Comparison of ENCODE assay signal across 10 cellular contexts in genomic region chr1:153353226-153353947, GRCh38. TPM values are rescaled to one million over a fixed set of nuclear protein-coding genes. Genes with fewer than 3 reads are reported as not detected.
A peak's percentile ranks its signal among the peaks of the same experiment; 100 is the strongest.
DNase-seq lines count a peak whose midpoint lies in the region; FAIRE-seq and TF ChIP-seq lines count a peak whose summit lies in the region.
"Had no signal": no experiment of that assay in that cellular context is flagged by ENCODE, and none has a peak within 500 bp of the region (broad histone marks: within the 10 kb centered on the region; RNA-seq: fewer than 3 reads in every experiment).

No MANE protein-coding gene starts in this region.

- H3K9me3 ChIP-seq in astrocyte (ENCODE audit: insufficient read depth, low read depth, low read length) (no peaks in the 10 kb centered on the region), mesenchymal stem cell (ENCODE audit: control insufficient read depth, low read length) (no peaks in the 10 kb centered on the region)
- H3K9me3 ChIP-seq: stomach had no signal

- DNase-seq in Daoy (ENCODE audit: low read depth), result peak; percentile 33
- peak; percentile 48 for DNase-seq in HTR-8/SVneo (ENCODE audit: insufficient read length, low spot score)
- peak; percentile 2 for DNase-seq in astrocyte (ENCODE audit: low read depth)
- peak; percentile 11 for DNase-seq in mesenchymal stem cell
- no peak for DNase-seq in NCI-H1436 (lab: John Stamatoyannopoulos, UW)
- no peak for DNase-seq in occipital lobe (lab: John Stamatoyannopoulos, UW)
- no peak for DNase-seq in activated T-cell treated with anti-CD3 and anti-CD28 coated beads, Interleukin-2, amount 50 U/mL, for 24 hours
- DNase-seq: stomach, T-helper 1 cell had no signal

- no peaks in the 10 kb centered on the region for H4K20me1 ChIP-seq in astrocyte (ENCODE audit: insufficient read depth, low read length)

- H3K4me1 ChIP-seq in astrocyte (ENCODE audit: insufficient read depth, low read length) (no peaks in the 10 kb centered on the region), mesenchymal stem cell (ENCODE audit: control insufficient read depth, insufficient read depth, low read depth, low read length) (no peaks in the 10 kb centered on the region)
- H3K4me1 ChIP-seq: parathyroid adenoma, stomach had no signal

- H3K14ac ChIP-seq in mesenchymal stem cell (ENCODE audit: low read length in 2 of 2), result no peak overlapping the region

- no peak overlapping the region for H3K4me3 Mint-ChIP-seq in astrocyte (ENCODE audit: unreplicated experiment)
- H3K4me3 Mint-ChIP-seq in activated T-cell treated with anti-CD3 and anti-CD28 coated beads, Interleukin-2, amount 50 U/mL, for 24 hours, result no peak overlapping the region

- no peak overlapping the region for H2AFZ ChIP-seq in astrocyte (ENCODE audit: low read depth, low read length)
- H2AFZ ChIP-seq in mesenchymal stem cell (ENCODE audit: low read depth, low read length), result no peak overlapping the region
- H2AFZ ChIP-seq: parathyroid adenoma had no signal

- H3K79me2 ChIP-seq in astrocyte (ENCODE audit: insufficient read depth, low read length), result no peaks in the 10 kb centered on the region
- H3K79me2 ChIP-seq: parathyroid adenoma had no signal

- no peak overlapping the region for H3K4me2 ChIP-seq in astrocyte (ENCODE audit: low read length)
- H3K4me2 ChIP-seq in mesenchymal stem cell (ENCODE audit: low read length, poor library complexity, severe bottlenecking), result no peak overlapping the region

- H3K27ac ChIP-seq in astrocyte (ENCODE audit: low read depth, low read length) (no peak overlapping the region), mesenchymal stem cell (ENCODE audit: low read length, poor library complexity, severe bottlenecking) (no peak overlapping the region)
- H3K27ac ChIP-seq: parathyroid adenoma, stomach had no signal

- H3K27me3 ChIP-seq in astrocyte (ENCODE audit: insufficient read depth, low read length) (peaks cover 7% of the 10 kb centered on the region), mesenchymal stem cell (ENCODE audit: control insufficient read depth in 1 of 2, insufficient read depth in 1 of 2, low read length in 2 of 2) (peaks cover 8 to 84% of the 10 kb centered on the region in 2 experiments)

- peaks cover 1% of the 10 kb centered on the region for H3K36me3 Mint-ChIP-seq in astrocyte (ENCODE audit: low read depth, unreplicated experiment)
- no peaks in the 10 kb centered on the region for H3K36me3 Mint-ChIP-seq in activated T-cell treated with anti-CD3 and anti-CD28 coated beads, Interleukin-2, amount 50 U/mL, for 24 hours (ENCODE audit: low read depth)

- no peak overlapping the region for H2BK15ac ChIP-seq in mesenchymal stem cell (ENCODE audit: low read depth, poor library complexity, severe bottlenecking)

- H2AK5ac ChIP-seq in mesenchymal stem cell (ENCODE audit: low read length, severe bottlenecking), result no peak overlapping the region

- H4K91ac ChIP-seq in mesenchymal stem cell (ENCODE audit: low read length), result no peak overlapping the region

- 72% methylated on average over 7 of the region's 7 CpGs for WGBS in mesenchymal stem cell

- H3K36me3 ChIP-seq in astrocyte (ENCODE audit: insufficient read depth, low read length) (no peaks in the 10 kb centered on the region), mesenchymal stem cell (ENCODE audit: control insufficient read depth in 1 of 2, insufficient read depth in 2 of 2, low read depth in 1 of 2, low read length in 2 of 2) (no peaks in the 10 kb centered on the region)
- H3K36me3 ChIP-seq: stomach had no signal

- H3K9ac ChIP-seq in astrocyte (ENCODE audit: low read length), result no peak overlapping the region
- H3K9ac ChIP-seq in mesenchymal stem cell (ENCODE audit: low read length), result no peak overlapping the region
- H3K9ac ChIP-seq: parathyroid adenoma had no signal

- H3K27ac Mint-ChIP-seq in astrocyte (ENCODE audit: unreplicated experiment), result no peak overlapping the region
- H3K27ac Mint-ChIP-seq in activated T-cell treated with anti-CD3 and anti-CD28 coated beads, Interleukin-2, amount 50 U/mL, for 24 hours, result no peak overlapping the region

- H2BK12ac ChIP-seq in mesenchymal stem cell (ENCODE audit: low read length in 2 of 2), result no peak overlapping the region

- no peaks in the 10 kb centered on the region for H3K79me1 ChIP-seq in mesenchymal stem cell (replicated peaks; ENCODE audit: low read length, poor library complexity, severe bottlenecking)

- peaks cover 43% of the 10 kb centered on the region for H3K27me3 Mint-ChIP-seq in astrocyte (ENCODE audit: low read depth, unreplicated experiment)
- peaks cover 18% of the 10 kb centered on the region for H3K27me3 Mint-ChIP-seq in activated T-cell treated with anti-CD3 and anti-CD28 coated beads, Interleukin-2, amount 50 U/mL, for 24 hours

- H3K4me3 ChIP-seq in astrocyte (ENCODE audit: insufficient read depth, low read depth, low read length) (no peak overlapping the region), mesenchymal stem cell (ENCODE audit: insufficient read depth in 1 of 2, low read depth in 1 of 2, low read length in 2 of 2) (no peak overlapping the region)
- H3K4me3 ChIP-seq: stomach had no signal

- H2BK5ac ChIP-seq in mesenchymal stem cell (ENCODE audit: low read depth, low read length, poor library complexity, severe bottlenecking), result no peak overlapping the region

- no peak overlapping the region for H2BK120ac ChIP-seq in mesenchymal stem cell (ENCODE audit: low read depth, low read length)

- H4K8ac ChIP-seq in mesenchymal stem cell (ENCODE audit: low read length), result no peak overlapping the region

- H3K9me3 Mint-ChIP-seq in astrocyte (ENCODE audit: unreplicated experiment), result no peaks in the 10 kb centered on the region
- no peaks in the 10 kb centered on the region for H3K9me3 Mint-ChIP-seq in activated T-cell treated with anti-CD3 and anti-CD28 coated beads, Interleukin-2, amount 50 U/mL, for 24 hours

- H3K23ac ChIP-seq in mesenchymal stem cell (ENCODE audit: low read length in 2 of 2), result no peak overlapping the region

- no peaks in the 10 kb centered on the region for H3K4me1 Mint-ChIP-seq in astrocyte (ENCODE audit: low read depth, unreplicated experiment)
- peaks cover 13% of the 10 kb centered on the region for H3K4me1 Mint-ChIP-seq in activated T-cell treated with anti-CD3 and anti-CD28 coated beads, Interleukin-2, amount 50 U/mL, for 24 hours (ENCODE audit: low read depth)

- FAIRE-seq in HTR-8/SVneo (lab: Jason Lieb, UNC), result no peak
- FAIRE-seq in astrocyte (lab: Jason Lieb, UNC), result no peak

- H3K4ac ChIP-seq in mesenchymal stem cell (ENCODE audit: low read depth in 1 of 2, low read length in 2 of 2), result no peak overlapping the region

- peak; percentile 29 for TF ChIP-seq CTCF in astrocyte (IDR thresholded peaks at IDR 0.05; ENCODE audit: insufficient read depth, low read depth, low read length)

- H3K18ac ChIP-seq in mesenchymal stem cell (ENCODE audit: low read depth in 1 of 2, low read length in 2 of 2), result no peak overlapping the region

RNA-seq across cellular contexts. Expression of gene S100A9, which starts 4.3 kb away (rescaled TPM):
- not detected in 2 replicates for total RNA-seq in Daoy (2014; rRNA removed; shearing (Covaris generic))
- total RNA-seq in astrocyte (1.8 TPM in 1 of 2 replicates, not detected in the other), occipital lobe (26.5 TPM)
- polyA plus RNA-seq in mesenchymal stem cell (2013, experiment 1 of 2), result not detected
- polyA plus RNA-seq in mesenchymal stem cell (2013, experiment 2 of 2), result not detected

RNA-seq across cellular contexts. Expression of gene PGLYRP4, which starts 4.7 kb away (rescaled TPM):
- total RNA-seq in Daoy (2014; rRNA removed; shearing (Covaris generic)), result not detected in 2 replicates
- total RNA-seq in astrocyte, result not detected in 2 replicates
- polyA plus RNA-seq in mesenchymal stem cell (2013, experiment 1 of 2), result not detected
- not detected for polyA plus RNA-seq in mesenchymal stem cell (2013, experiment 2 of 2)
- not detected for total RNA-seq in occipital lobe
- total RNA-seq: stomach had no signal

RNA-seq across cellular contexts. Expression of gene S100A12, which starts 22.0 kb away (rescaled TPM):
- not detected in 2 replicates for total RNA-seq in Daoy (2014; rRNA removed; shearing (Covaris generic))
- total RNA-seq in astrocyte, result not detected in 2 replicates
- polyA plus RNA-seq in mesenchymal stem cell (2013, experiment 1 of 2), result not detected
- polyA plus RNA-seq in mesenchymal stem cell (2013, experiment 2 of 2), result not detected
- 4.1 TPM for total RNA-seq in occipital lobe

RNA-seq across cellular contexts. Expression of gene S100A8, which starts 37.5 kb away (rescaled TPM):
- total RNA-seq in Daoy (2014; rRNA removed; shearing (Covaris generic)), result not detected in 2 replicates
- total RNA-seq in astrocyte (not detected in 2 replicates), occipital lobe (3.9 TPM)
- not detected for polyA plus RNA-seq in mesenchymal stem cell (2013, experiment 1 of 2)
- polyA plus RNA-seq in mesenchymal stem cell (2013, experiment 2 of 2), result not detected

RNA-seq across cellular contexts. Expression of gene PGLYRP3, which starts 40.6 kb away (rescaled TPM):
- not detected in 2 replicates for total RNA-seq in Daoy (2014; rRNA removed; shearing (Covaris generic))
- not detected in 2 replicates for total RNA-seq in astrocyte
- polyA plus RNA-seq in mesenchymal stem cell (2013, experiment 1 of 2), result not detected
- polyA plus RNA-seq in mesenchymal stem cell (2013, experiment 2 of 2), result not detected
- total RNA-seq in occipital lobe, result not detected
- total RNA-seq: stomach had no signal

Comparison
In these comparisons a context has a peak if more than half of its experiments do, and no peak if none do; other contexts are left out.
1. DNase-seq: peak in Daoy (single experiment), HTR-8/SVneo (single experiment), astrocyte (single experiment) and mesenchymal stem cell (single experiment); none in NCI-H1436 (single experiment), occipital lobe (single experiment) and activated T-cell treated with anti-CD3 and anti-CD28 coated beads, Interleukin-2, amount 50 U/mL, for 24 hours (single experiment).